19 cellular contexts compared by ENCODE assay signal in the genomic region with DNA sequence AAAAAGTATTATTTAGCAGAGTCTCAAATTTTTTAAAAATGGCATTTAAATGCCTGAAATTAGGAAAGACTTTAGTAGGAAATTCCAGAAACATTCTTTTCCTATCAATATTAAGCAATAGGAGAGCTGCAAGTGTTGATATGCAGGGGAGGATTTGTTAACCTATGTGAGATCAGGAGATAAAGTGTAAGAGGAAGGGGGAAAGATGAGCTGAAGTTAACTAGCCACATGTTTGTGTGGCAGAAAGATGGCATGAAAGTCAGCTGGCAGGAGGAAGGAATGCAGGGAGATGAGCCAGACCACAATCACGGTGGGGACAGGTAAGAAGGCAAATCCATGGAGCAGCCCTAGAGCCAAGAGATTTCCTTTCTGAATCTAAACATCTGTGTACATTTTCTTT.
DNase-seq lines count a peak whose midpoint lies in the region; ATAC-seq and TF ChIP-seq lines count a peak whose summit lies in the region.
"Had no signal": no experiment of that assay in that cellular context is flagged by ENCODE, and none has a peak within 500 bp of the region (broad histone marks: within the 10 kb centered on the region; RNA-seq: fewer than 3 reads in every experiment).

No MANE protein-coding gene starts in this region.

- H3K9ac ChIP-seq in IMR-90 (ENCODE audit: low read depth, low read length) = peak overlapping the region; percentile 23; the same call in 1 of the 2 replicates

- H3K79me1 ChIP-seq in IMR-90 (ENCODE audit: low read depth in 1 of 2, low read length in 2 of 2) = peaks cover 6 to 8% of the 10 kb centered on the region in 2 experiments; a peak in 2 of 4 replicates

- no peak overlapping the region for H2BK120ac ChIP-seq in IMR-90 (ENCODE audit: low read depth, low read length)

- no peak for TF ChIP-seq POLR2A in IMR-90 (IDR thresholded peaks at IDR 0.05; ENCODE audit: low read depth, low read length)

- no peak for DNase-seq in IMR-90
- peak; percentile 38 for DNase-seq in fibroblast of villous mesenchyme (ENCODE audit: low read depth)
- DNase-seq in stimulated activated CD4-positive, alpha-beta T cell treated with anti-CD3 and anti-CD28 coated beads, Interleukin-4, amount 100 ng/mL, for 24 hours = no peak
- DNase-seq in SK-N-DZ (ENCODE audit: low spot score) = no peak
- DNase-seq in AG08396 (ENCODE audit: low spot score) = no peak
- DNase-seq in NCI-H2171 (lab: John Stamatoyannopoulos, UW) = no peak
- DNase-seq: CD8-positive, alpha-beta memory T cell; DMS79 treated with DMSO at 0.1 percent for 48 hours; KBM-7; MG63; NCI-H1105 treated with DMSO at 0.1 percent for 48 hours; NCI-H146; NCI-H1930; NCI-H510A; NCI-H69; Peyer's patch; SIG-M5 had no signal

- H4K91ac ChIP-seq in IMR-90 (ENCODE audit: insufficient read depth, low read depth, low read length) = peak overlapping the region; percentile 70

- no TSS peak for BruUV-seq in IMR-90 (replicated peaks; lab: Mats Ljungman, UMichigan)

- ATAC-seq in IMR-90 (ENCODE audit: low read depth) (no peak), SK-N-SH treated with all-trans-retinoic acid at 6 μM for 48 hours (no peak)

- peak overlapping the region; percentile 47 for H3K4me2 ChIP-seq in IMR-90 (ENCODE audit: low read depth, low read length)

- WGBS in IMR-90 (ENCODE audit: extremely low coverage in 2 of 2, insufficient read length in 1 of 2), 2 experiments = no CpG with 5 or more reads among the region's 1 CpG

- H3K27me3 ChIP-seq in IMR-90 (ENCODE audit: control insufficient read depth, insufficient read depth, low read length) = no peaks in the 10 kb centered on the region
- H3K27me3 ChIP-seq: MG63, Peyer's patch had no signal

- H3K23ac ChIP-seq in IMR-90 (ENCODE audit: low read depth, low read length) = no peak overlapping the region

- H3K9me1 ChIP-seq in IMR-90 (ENCODE audit: insufficient read depth, low read length) = peaks cover 6% of the 10 kb centered on the region

- peaks cover 2% of the 10 kb centered on the region for H3K4me1 ChIP-seq in IMR-90 (ENCODE audit: control insufficient read depth, insufficient read depth, low read length)
- H3K4me1 ChIP-seq: Peyer's patch had no signal

- H3K4ac ChIP-seq in IMR-90 (ENCODE audit: low read depth, low read length) = no peak overlapping the region

- in situ Hi-C loops in IMR-90 (cut with MboI; ENCODE audit: low sequenced_read_pairs) = no loop called here

- H2BK15ac ChIP-seq in IMR-90 (ENCODE audit: low read depth, low read length) = no peak overlapping the region; the same call in 2 of the 3 replicates

- peak overlapping the region; percentile 62; the same call in 1 of the 2 replicates for H3K27ac ChIP-seq in IMR-90 (ENCODE audit: insufficient read depth, low read length)
- H3K27ac ChIP-seq: C4-2B, Peyer's patch had no signal

- H2BK20ac ChIP-seq in IMR-90 (ENCODE audit: low read depth, low read length) = peak overlapping the region; percentile 49; the same call in 1 of the 2 replicates

- dilution Hi-C loops in IMR-90 (cut with HindIII; ENCODE audit: low sequenced_read_pairs, unreplicated experiment) = no loop called here

- no peaks in the 10 kb centered on the region for H3K9me3 ChIP-seq in IMR-90 (ENCODE audit: control insufficient read depth, insufficient read depth, low read length)
- H3K9me3 ChIP-seq: MG63, Peyer's patch had no signal

- H4K8ac ChIP-seq in IMR-90 (ENCODE audit: low read depth in 2 of 2, low read length in 2 of 2) = no peak overlapping the region; a peak in 1 of 4 replicates

- H3K18ac ChIP-seq in IMR-90 (ENCODE audit: low read depth, low read length) = peak overlapping the region; percentile 24; the same call in 1 of the 2 replicates

- POLR2A ChIA-PET in IMR-90 (lab: Charles Lee; ENCODE audit: unreplicated experiment) = no interaction called here

- CTCF ChIA-PET in IMR-90 (lab: Yijun Ruan, JAX) = no interaction called here

- no peak overlapping the region for H3K4me3 ChIP-seq in IMR-90 (ENCODE audit: insufficient read depth, low read depth, low read length)
- no peak overlapping the region for H3K4me3 ChIP-seq in fibroblast of villous mesenchyme (ENCODE audit: low read depth, low read length)
- H3K4me3 ChIP-seq: MG63, Peyer's patch had no signal

- TF ChIP-seq RAD21 in IMR-90 (IDR thresholded peaks at IDR 0.05; ENCODE audit: low read length) = no peak

- no peak overlapping the region for H2AFZ ChIP-seq in IMR-90 (replicated peaks; ENCODE audit: low read length, poor library complexity)

- H3K14ac ChIP-seq in IMR-90 (replicated peaks; ENCODE audit: low read depth, low read length) = peak overlapping the region; percentile 81; the same call in 1 of the 2 replicates

- H2AK5ac ChIP-seq in IMR-90 (ENCODE audit: low read depth, low read length) = peak overlapping the region; percentile 46; the same call in 1 of the 2 replicates

- peak overlapping the region; percentile 55 for H2BK5ac ChIP-seq in IMR-90 (ENCODE audit: low read depth, low read length, poor library complexity, severe bottlenecking)

- no peak overlapping the region; the same call in 1 of the 2 replicates for H4K5ac ChIP-seq in IMR-90 (ENCODE audit: low read depth, low read length)

- no peak overlapping the region for H2AK9ac ChIP-seq in IMR-90 (replicated peaks; ENCODE audit: low read depth, low read length, poor library complexity)

- no peak for TF ChIP-seq CTCF in IMR-90 (conservative IDR thresholded peaks at IDR 0.05; ENCODE audit: low read depth, low read length)
- no peak for TF ChIP-seq CTCF in fibroblast of villous mesenchyme (IDR thresholded peaks at IDR 0.05; ENCODE audit: insufficient read depth, low read depth, low read length)

- H3K56ac ChIP-seq in IMR-90 (ENCODE audit: extremely low read depth, insufficient read depth, low read length) = no peak overlapping the region

- intact Hi-C loops in IMR-90 (cut with micrococcal nuclease) = no loop called here

- no peaks in the 10 kb centered on the region for H4K20me1 ChIP-seq in IMR-90 (ENCODE audit: insufficient read depth, low read length)

- H3K36me3 ChIP-seq in IMR-90 (ENCODE audit: control insufficient read depth, insufficient read depth, low read length) = no peaks in the 10 kb centered on the region
- H3K36me3 ChIP-seq: MG63, Peyer's patch had no signal

TF ChIP-seq in IMR-90, 13 proteins besides CTCF, POLR2A, EP300 and RAD21:
- TF ChIP-seq, protein P1, sequence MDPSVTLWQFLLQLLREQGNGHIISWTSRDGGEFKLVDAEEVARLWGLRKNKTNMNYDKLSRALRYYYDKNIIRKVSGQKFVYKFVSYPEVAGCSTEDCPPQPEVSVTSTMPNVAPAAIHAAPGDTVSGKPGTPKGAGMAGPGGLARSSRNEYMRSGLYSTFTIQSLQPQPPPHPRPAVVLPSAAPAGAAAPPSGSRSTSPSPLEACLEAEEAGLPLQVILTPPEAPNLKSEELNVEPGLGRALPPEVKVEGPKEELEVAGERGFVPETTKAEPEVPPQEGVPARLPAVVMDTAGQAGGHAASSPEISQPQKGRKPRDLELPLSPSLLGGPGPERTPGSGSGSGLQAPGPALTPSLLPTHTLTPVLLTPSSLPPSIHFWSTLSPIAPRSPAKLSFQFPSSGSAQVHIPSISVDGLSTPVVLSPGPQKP (IDR thresholded peaks at IDR 0.05; ENCODE audit: borderline replicate concordance, low read depth, low read length) = no peak
- TF ChIP-seq CEBPB (IDR thresholded peaks at IDR 0.05; ENCODE audit: low read depth, low read length) = peak; percentile 35; the same call in 1 of the 2 replicates
- no peak for TF ChIP-seq NFE2L2 (IDR thresholded peaks at IDR 0.05; ENCODE audit: low read depth, low read length)

TF ChIP-seq in SK-N-SH treated with all-trans-retinoic acid at 6 μM for 48 hours, 23 proteins besides CTCF, POLR2A, EP300 and RAD21:
- TF ChIP-seq, protein P2, sequence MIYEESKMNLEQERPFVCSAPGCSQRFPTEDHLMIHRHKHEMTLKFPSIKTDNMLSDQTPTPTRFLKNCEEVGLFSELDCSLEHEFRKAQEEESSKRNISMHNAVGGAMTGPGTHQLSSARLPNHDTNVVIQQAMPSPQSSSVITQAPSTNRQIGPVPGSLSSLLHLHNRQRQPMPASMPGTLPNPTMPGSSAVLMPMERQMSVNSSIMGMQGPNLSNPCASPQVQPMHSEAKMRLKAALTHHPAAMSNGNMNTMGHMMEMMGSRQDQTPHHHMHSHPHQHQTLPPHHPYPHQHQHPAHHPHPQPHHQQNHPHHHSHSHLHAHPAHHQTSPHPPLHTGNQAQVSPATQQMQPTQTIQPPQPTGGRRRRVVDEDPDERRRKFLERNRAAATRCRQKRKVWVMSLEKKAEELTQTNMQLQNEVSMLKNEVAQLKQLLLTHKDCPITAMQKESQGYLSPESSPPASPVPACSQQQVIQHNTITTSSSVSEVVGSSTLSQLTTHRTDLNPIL (CRISPR knock-in tag; IDR thresholded peaks at IDR 0.05; ENCODE audit: low read depth) = no peak
- TF ChIP-seq ISL1 (CRISPR knock-in tag; IDR thresholded peaks at IDR 0.05) = 0 out of 2 replicates have a peak, but pooled peaks have one; percentile 8
TF ChIP-seq in SK-N-SH treated with all-trans-retinoic acid at 6 μM for 48 hours: peak in this region for 1.
